ENCODE assay signal across 1 cellular context in genomic region chr3:49133226-49133951, GRCh38.
A peak's percentile ranks its signal among the peaks of the same experiment; 100 is the strongest.
TF ChIP-seq lines count a peak whose summit lies in the region.

No MANE protein-coding gene starts in this region.

TF ChIP-seq in HepG2, 621 proteins besides CTCF, POLR2A, EP300 and RAD21 (continued from another document):
- TF ChIP-seq ZNF160 (CRISPR knock-in tag; IDR thresholded peaks at IDR 0.05) (no peak), SAP130 (CRISPR knock-in tag; IDR thresholded peaks at IDR 0.05; ENCODE audit: low read depth) (peak; percentile 31), SAFB2 (CRISPR knock-in tag; IDR thresholded peaks at IDR 0.05; ENCODE audit: borderline replicate concordance, low read depth) (no peak), POLR2G (IDR thresholded peaks at IDR 0.05; ENCODE audit: low read depth, low read length) (peak; percentile 70), XRCC5 (optimal IDR thresholded peaks at IDR 0.05; ENCODE audit: low read length) (peak; percentile 80), ZNF441 (CRISPR knock-in tag; IDR thresholded peaks at IDR 0.05; ENCODE audit: borderline replicate concordance) (no peak), LCORL (IDR thresholded peaks at IDR 0.05) (no peak), LCORL (CRISPR knock-in tag; IDR thresholded peaks at IDR 0.05) (0 out of 2 replicates have a peak, but pooled peaks have one; percentile 44), ZBTB7B (CRISPR knock-in tag; IDR thresholded peaks at IDR 0.05) (0 out of 2 replicates have a peak, but pooled peaks have one; percentile 24), HNRNPL (IDR thresholded peaks at IDR 0.05; ENCODE audit: low read depth, low read length) (peak; percentile 70; the same call in 1 of the 2 replicates), POGZ (CRISPR knock-in tag; IDR thresholded peaks at IDR 0.05) (0 out of 2 replicates have a peak, but pooled peaks have one; percentile 6), MAX (IDR thresholded peaks at IDR 0.05) (peak; percentile 66), GABPA (IDR thresholded peaks at IDR 0.05; ENCODE audit: low read depth, low read length) (no peak), GABPA (CRISPR knock-in tag; IDR thresholded peaks at IDR 0.05; ENCODE audit: low read depth) (peak; percentile 46; the same call in 1 of the 2 replicates), ATM (IDR thresholded peaks at IDR 0.05; ENCODE audit: borderline replicate concordance) (no peak), SP4 (CRISPR knock-in tag; IDR thresholded peaks at IDR 0.05) (0 out of 2 replicates have a peak, but pooled peaks have one; percentile 21), ZNF235 (CRISPR knock-in tag; IDR thresholded peaks at IDR 0.05; ENCODE audit: borderline replicate concordance) (no peak), RBM22 (optimal IDR thresholded peaks at IDR 0.05; ENCODE audit: low read length) (no peak), ZNF17 (CRISPR knock-in tag; IDR thresholded peaks at IDR 0.05) (no peak), ZNF709 (CRISPR knock-in tag; IDR thresholded peaks at IDR 0.05) (no peak), THRA (CRISPR knock-in tag; IDR thresholded peaks at IDR 0.05; ENCODE audit: borderline replicate concordance) (0 out of 2 replicates have a peak, but pooled peaks have one; percentile 28), ETV5 (CRISPR knock-in tag; IDR thresholded peaks at IDR 0.05; ENCODE audit: borderline replicate concordance) (0 out of 2 replicates have a peak, but pooled peaks have one; percentile 8), NR2F6 (IDR thresholded peaks at IDR 0.05) (no peak; the same call in 1 of the 2 replicates), NR2F6 (CRISPR knock-in tag; IDR thresholded peaks at IDR 0.05) (peak; percentile 17; the same call in 1 of the 2 replicates), CBFB (CRISPR knock-in tag; IDR thresholded peaks at IDR 0.05) (peak; percentile 77), ZIK1 (CRISPR knock-in tag; IDR thresholded peaks at IDR 0.05; ENCODE audit: borderline replicate concordance, low read depth) (no peak), GATAD1 (CRISPR knock-in tag; IDR thresholded peaks at IDR 0.05) (peak; percentile 34; the same call in 1 of the 2 replicates), NR2F2 (IDR thresholded peaks at IDR 0.05; ENCODE audit: borderline replicate concordance, low read depth) (0 out of 2 replicates have a peak, but pooled peaks have one; percentile 33), HNRNPK (IDR thresholded peaks at IDR 0.05; ENCODE audit: low read depth, low read length, poor library complexity, severe bottlenecking) (peak; percentile 34), ZBTB7A (CRISPR knock-in tag; IDR thresholded peaks at IDR 0.05) (peak; percentile 27; the same call in 1 of the 2 replicates), ZNF350 (CRISPR knock-in tag; IDR thresholded peaks at IDR 0.05; ENCODE audit: borderline replicate concordance, low read depth) (peak; percentile 36; the same call in 1 of the 2 replicates), ZNF691 (CRISPR knock-in tag; IDR thresholded peaks at IDR 0.05; ENCODE audit: borderline replicate concordance, low read depth) (0 out of 2 replicates have a peak, but pooled peaks have one; percentile 27), ZNF276 (CRISPR knock-in tag; IDR thresholded peaks at IDR 0.05; ENCODE audit: low read depth) (peak; percentile 93), ZFP91 (CRISPR knock-in tag; IDR thresholded peaks at IDR 0.05; ENCODE audit: borderline replicate concordance) (peak; percentile 30; the same call in 1 of the 2 replicates), ARNT2 (CRISPR knock-in tag; IDR thresholded peaks at IDR 0.05; ENCODE audit: low read depth) (no peak), ZNF12 (CRISPR knock-in tag; IDR thresholded peaks at IDR 0.05) (no peak), SRSF1 (optimal IDR thresholded peaks at IDR 0.05; ENCODE audit: low read depth, low read length) (peak; percentile 88), SIN3B (IDR thresholded peaks at IDR 0.05; ENCODE audit: low read length) (0 out of 2 replicates have a peak, but pooled peaks have one; percentile 19), JUNB (CRISPR knock-in tag; IDR thresholded peaks at IDR 0.05; ENCODE audit: borderline replicate concordance) (no peak), ELF3 (CRISPR knock-in tag; IDR thresholded peaks at IDR 0.05) (peak; percentile 36; the same call in 1 of the 2 replicates), ZSCAN22 (CRISPR knock-in tag; IDR thresholded peaks at IDR 0.05) (no peak), MXI1 (IDR thresholded peaks at IDR 0.05; ENCODE audit: borderline replicate concordance, low read depth, low read length) (peak; percentile 72; the same call in 1 of the 3 replicates), HNRNPUL1 (IDR thresholded peaks at IDR 0.05; ENCODE audit: low read depth, low read length) (no peak), HNRNPLL (IDR thresholded peaks at IDR 0.05; ENCODE audit: low read depth, low read length, poor library complexity, severe bottlenecking) (peak; percentile 43), SPEN (CRISPR knock-in tag; IDR thresholded peaks at IDR 0.05; ENCODE audit: low read depth) (0 out of 2 replicates have a peak, but pooled peaks have one; percentile 49), ZSCAN30 (CRISPR knock-in tag; IDR thresholded peaks at IDR 0.05) (no peak), ZNF501 (CRISPR knock-in tag; IDR thresholded peaks at IDR 0.05) (no peak), ADNP (CRISPR knock-in tag; IDR thresholded peaks at IDR 0.05) (no peak), PHF8 (CRISPR knock-in tag; IDR thresholded peaks at IDR 0.05) (peak; percentile 46; the same call in 1 of the 2 replicates), PATZ1 (CRISPR knock-in tag; IDR thresholded peaks at IDR 0.05) (peak; percentile 88), ZNF281 (CRISPR knock-in tag; IDR thresholded peaks at IDR 0.05; ENCODE audit: borderline replicate concordance) (no peak)
- TF ChIP-seq, protein P1, sequence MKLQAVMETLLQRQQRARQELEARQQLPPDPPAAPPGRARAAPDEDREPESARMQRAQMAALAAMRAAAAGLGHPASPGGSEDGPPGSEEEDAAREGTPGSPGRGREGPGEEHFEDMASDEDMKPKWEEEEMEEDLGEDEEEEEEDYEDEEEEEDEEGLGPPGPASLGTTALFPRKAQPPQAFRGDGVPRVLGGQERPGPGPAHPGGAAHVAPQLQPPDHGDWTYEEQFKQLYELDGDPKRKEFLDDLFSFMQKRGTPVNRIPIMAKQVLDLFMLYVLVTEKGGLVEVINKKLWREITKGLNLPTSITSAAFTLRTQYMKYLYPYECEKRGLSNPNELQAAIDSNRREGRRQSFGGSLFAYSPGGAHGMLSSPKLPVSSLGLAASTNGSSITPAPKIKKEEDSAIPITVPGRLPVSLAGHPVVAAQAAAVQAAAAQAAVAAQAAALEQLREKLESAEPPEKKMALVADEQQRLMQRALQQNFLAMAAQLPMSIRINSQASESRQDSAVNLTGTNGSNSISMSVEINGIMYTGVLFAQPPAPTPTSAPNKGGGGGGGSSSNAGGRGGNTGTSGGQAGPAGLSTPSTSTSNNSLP (IDR thresholded peaks at IDR 0.05; ENCODE audit: low read depth, low read length), result peak; percentile 52; the same call in 1 of the 2 replicates
- TF ChIP-seq, protein P2, sequence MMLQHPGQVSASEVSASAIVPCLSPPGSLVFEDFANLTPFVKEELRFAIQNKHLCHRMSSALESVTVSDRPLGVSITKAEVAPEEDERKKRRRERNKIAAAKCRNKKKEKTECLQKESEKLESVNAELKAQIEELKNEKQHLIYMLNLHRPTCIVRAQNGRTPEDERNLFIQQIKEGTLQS (CRISPR knock-in tag; IDR thresholded peaks at IDR 0.05), result no peak
- TF ChIP-seq, protein P3, sequence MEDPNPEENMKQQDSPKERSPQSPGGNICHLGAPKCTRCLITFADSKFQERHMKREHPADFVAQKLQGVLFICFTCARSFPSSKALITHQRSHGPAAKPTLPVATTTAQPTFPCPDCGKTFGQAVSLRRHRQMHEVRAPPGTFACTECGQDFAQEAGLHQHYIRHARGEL (CRISPR knock-in tag; IDR thresholded peaks at IDR 0.05), result no peak
- TF ChIP-seq, protein P4, sequence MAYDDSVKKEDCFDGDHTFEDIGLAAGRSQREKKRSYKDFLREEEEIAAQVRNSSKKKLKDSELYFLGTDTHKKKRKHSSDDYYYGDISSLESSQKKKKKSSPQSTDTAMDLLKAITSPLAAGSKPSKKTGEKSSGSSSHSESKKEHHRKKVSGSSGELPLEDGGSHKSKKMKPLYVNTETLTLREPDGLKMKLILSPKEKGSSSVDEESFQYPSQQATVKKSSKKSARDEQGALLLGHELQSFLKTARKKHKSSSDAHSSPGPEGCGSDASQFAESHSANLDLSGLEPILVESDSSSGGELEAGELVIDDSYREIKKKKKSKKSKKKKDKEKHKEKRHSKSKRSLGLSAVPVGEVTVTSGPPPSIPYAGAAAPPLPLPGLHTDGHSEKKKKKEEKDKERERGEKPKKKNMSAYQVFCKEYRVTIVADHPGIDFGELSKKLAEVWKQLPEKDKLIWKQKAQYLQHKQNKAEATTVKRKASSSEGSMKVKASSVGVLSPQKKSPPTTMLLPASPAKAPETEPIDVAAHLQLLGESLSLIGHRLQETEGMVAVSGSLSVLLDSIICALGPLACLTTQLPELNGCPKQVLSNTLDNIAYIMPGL (CRISPR knock-in tag; IDR thresholded peaks at IDR 0.05; ENCODE audit: borderline replicate concordance in 1 of 2, low read depth in 1 of 2), result 0 out of 4 replicates have a peak, but pooled peaks of 1 of the 2 experiments have one; percentile 46
